In the genomic region with DNA sequence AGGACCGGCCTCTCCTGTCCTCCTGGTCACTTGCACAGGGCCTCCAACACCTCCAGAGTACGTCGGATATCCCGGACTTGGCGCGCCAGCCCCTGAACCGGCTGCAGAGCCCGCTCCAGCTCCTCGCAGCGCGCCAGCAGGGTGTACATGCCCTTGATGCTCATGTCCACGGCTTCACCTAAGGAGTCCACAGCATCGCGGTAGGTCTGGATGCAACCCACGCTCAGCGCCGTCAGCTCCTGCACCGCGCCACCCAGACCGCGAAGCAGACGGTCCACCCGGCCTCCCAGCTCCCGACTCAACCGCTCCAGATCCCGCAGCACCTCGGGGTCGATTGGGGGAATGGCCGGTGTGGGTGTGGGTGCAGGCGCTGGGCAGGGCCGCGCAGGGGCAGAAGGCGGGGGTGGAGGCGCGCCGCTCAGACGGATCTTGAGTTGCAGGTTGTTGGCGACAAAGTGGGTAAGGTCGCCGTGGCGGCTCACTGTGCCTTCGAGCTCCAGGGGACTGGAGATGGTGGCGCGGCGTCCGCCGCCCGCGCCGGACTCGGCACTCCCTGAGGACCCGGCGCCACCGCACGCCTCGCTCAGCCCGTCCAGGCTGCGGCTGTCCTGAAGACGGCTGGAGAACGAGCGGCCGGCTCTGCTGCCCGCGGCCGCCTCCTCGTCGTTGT, we compare ENCODE assay signal across 6 cellular contexts. TPM values are rescaled to one million over a fixed set of nuclear protein-coding genes. Genes with fewer than 3 reads are reported as not detected.
DNase-seq lines count a peak whose midpoint lies in the region; ATAC-seq and TF ChIP-seq lines count a peak whose summit lies in the region.

No MANE protein-coding gene starts in this region.

- peak overlapping the region; percentile 78 to 96 (median 87) for H3K4me3 ChIP-seq in skin epidermis

- no peak overlapping the region for H3K27ac Mint-ChIP-seq in activated T-cell treated with anti-CD3 and anti-CD28 coated beads, Interleukin-2, amount 50 U/mL, for 72 hours
- no peak overlapping the region for H3K27ac Mint-ChIP-seq in endothelial cell (ENCODE audit: unreplicated experiment)

- no peak for ATAC-seq in activated T-cell treated with anti-CD3 and anti-CD28 coated beads, Interleukin-2, amount 50 U/mL, for 72 hours (replicated peaks in 1 of 2)
- ATAC-seq in activated CD4-positive, CD25-positive, alpha-beta regulatory T cell treated with anti-CD3 and anti-CD28 coated beads, Interleukin-2, amount 50 U/mL, for 24 hours: no peak

- H3K4me3 Mint-ChIP-seq in activated T-cell treated with anti-CD3 and anti-CD28 coated beads, Interleukin-2, amount 50 U/mL, for 72 hours: no peak overlapping the region
- H3K4me3 Mint-ChIP-seq in endothelial cell (ENCODE audit: unreplicated experiment): peak overlapping the region; percentile 86

- H3K36me3 Mint-ChIP-seq in activated T-cell treated with anti-CD3 and anti-CD28 coated beads, Interleukin-2, amount 50 U/mL, for 72 hours (ENCODE audit: insufficient read depth in 2 of 2): no peaks in the 10 kb centered on the region
- H3K36me3 Mint-ChIP-seq in endothelial cell (ENCODE audit: low read depth, unreplicated experiment): peaks cover 4% of the 10 kb centered on the region

- no peaks in the 10 kb centered on the region for H3K27me3 Mint-ChIP-seq in activated T-cell treated with anti-CD3 and anti-CD28 coated beads, Interleukin-2, amount 50 U/mL, for 72 hours (ENCODE audit: low read depth)
- H3K27me3 Mint-ChIP-seq in endothelial cell (ENCODE audit: unreplicated experiment): peaks cover 4% of the 10 kb centered on the region

- H3K4me1 Mint-ChIP-seq in activated T-cell treated with anti-CD3 and anti-CD28 coated beads, Interleukin-2, amount 50 U/mL, for 72 hours (ENCODE audit: low read depth): peaks cover 15% of the 10 kb centered on the region
- peaks cover 14% of the 10 kb centered on the region for H3K4me1 Mint-ChIP-seq in endothelial cell (ENCODE audit: unreplicated experiment)

- H3K9me3 Mint-ChIP-seq in activated T-cell treated with anti-CD3 and anti-CD28 coated beads, Interleukin-2, amount 50 U/mL, for 72 hours: no peaks in the 10 kb centered on the region
- H3K9me3 Mint-ChIP-seq in endothelial cell (ENCODE audit: unreplicated experiment): no peaks in the 10 kb centered on the region

- peak; percentile 46 to 52 for DNase-seq in activated T-cell treated with anti-CD3 and anti-CD28 coated beads, Interleukin-2, amount 50 U/mL, for 72 hours
- DNase-seq in activated T-cell treated with anti-CD3 and anti-CD28 coated beads, Interleukin-2, amount 50 U/mL, for 1 hour: no peak
- peak; percentile 23 for DNase-seq in endothelial cell (ENCODE audit: low spot score)
- no peak for DNase-seq in NCI-H2081 (lab: John Stamatoyannopoulos, UW)

- H3K27ac ChIP-seq in skin epidermis: peak overlapping the region; percentile 52 to 98 (median 92)

- no peak for TF ChIP-seq CTCF in endothelial cell (IDR thresholded peaks at IDR 0.05; ENCODE audit: unreplicated experiment)

RNA-seq across cellular contexts. Expression of a gene that starts 0.8 kb away (rescaled TPM):
- total RNA-seq in activated T-cell treated with anti-CD3 and anti-CD28 coated beads, Interleukin-2, amount 50 U/mL, for 72 hours: 1 to 10 TPM; 9.6 TPM
- 9.7 TPM for total RNA-seq in endothelial cell (ENCODE audit: unreplicated experiment)

RNA-seq across cellular contexts. Expression of a gene that starts 13.0 kb away (rescaled TPM):
- 10 to 100 TPM; 45.1 to 50.8 TPM for total RNA-seq in activated T-cell treated with anti-CD3 and anti-CD28 coated beads, Interleukin-2, amount 50 U/mL, for 72 hours
- total RNA-seq in endothelial cell (ENCODE audit: unreplicated experiment): 14.6 TPM

RNA-seq across cellular contexts. Expression of a gene that starts 21.2 kb away (rescaled TPM):
- 100 to 1,000 TPM; 146 to 167 TPM for total RNA-seq in activated T-cell treated with anti-CD3 and anti-CD28 coated beads, Interleukin-2, amount 50 U/mL, for 72 hours
- 21.4 TPM for total RNA-seq in endothelial cell (ENCODE audit: unreplicated experiment)

RNA-seq across cellular contexts. Expression of a gene that starts 26.4 kb away (rescaled TPM):
- 10 to 100 TPM; 71.3 to 73.6 TPM for total RNA-seq in activated T-cell treated with anti-CD3 and anti-CD28 coated beads, Interleukin-2, amount 50 U/mL, for 72 hours
- total RNA-seq in endothelial cell (ENCODE audit: unreplicated experiment): 19.8 TPM

RNA-seq across cellular contexts. Expression of a gene that starts 37.0 kb away (rescaled TPM):
- total RNA-seq in activated T-cell treated with anti-CD3 and anti-CD28 coated beads, Interleukin-2, amount 50 U/mL, for 72 hours: 10 to 100 TPM; 58.2 to 78.5 TPM
- 30.0 TPM for total RNA-seq in endothelial cell (ENCODE audit: unreplicated experiment)

Comparison
In these comparisons a context has a peak if more than half of its experiments do, and no peak if none do; other contexts are left out.
1. DNase-seq: peak in activated T-cell treated with anti-CD3 and anti-CD28 coated beads, Interleukin-2, amount 50 U/mL, for 72 hours (2 of 2) and endothelial cell (single experiment); none in activated T-cell treated with anti-CD3 and anti-CD28 coated beads, Interleukin-2, amount 50 U/mL, for 1 hour (single experiment) and NCI-H2081 (0 of 2).